Comparison of ENCODE assay signal across 10 cellular contexts in genomic region chr10:78763651-78764395, GRCh38.
DNase-seq lines count a peak whose midpoint lies in the region; ATAC-seq, FAIRE-seq and TF ChIP-seq lines count a peak whose summit lies in the region.
"Had no signal": no experiment of that assay in that cellular context is flagged by ENCODE, and none has a peak within 500 bp of the region (broad histone marks: within the 10 kb centered on the region; RNA-seq: fewer than 3 reads in every experiment).

No MANE protein-coding gene starts in this region.

- in situ Hi-C loops in GM12878 (cut with MboI), result no loop called here

- peaks cover 38% of the 10 kb centered on the region for H3K4me1 Mint-ChIP-seq in CD14-positive monocyte
- H3K4me1 Mint-ChIP-seq: CD8-positive, alpha-beta memory T cell had no signal

- peak; percentile 78 for ATAC-seq in GM21529 (IDR thresholded peaks at IDR 0.05; ENCODE audit: unreplicated experiment)
- ATAC-seq in GM12878, result peak; percentile 61

- H3K27me3 Mint-ChIP-seq in CD14-positive monocyte (ENCODE audit: low read depth in 3 of 3), result peaks cover 2 to 4% (median 2%) of the 10 kb centered on the region in 3 donors

- H3K4me1 ChIP-seq in GM12878 (ENCODE audit: control insufficient read depth, insufficient read depth, low read length) (peaks cover 10% of the 10 kb centered on the region), prostate gland (replicated peaks) (peaks cover 3% of the 10 kb centered on the region)

- H3K9me3 Mint-ChIP-seq in CD14-positive monocyte, result no peaks in the 10 kb centered on the region
- H3K9me3 Mint-ChIP-seq: CD8-positive, alpha-beta memory T cell had no signal

- no peak for TF ChIP-seq RAD21 in GM12878 (IDR thresholded peaks at IDR 0.05; ENCODE audit: insufficient read depth, low read depth, low read length)

- H3K27me3 ChIP-seq in GM12878 (replicated peaks in 1 of 2; ENCODE audit: control insufficient read depth in 2 of 2, insufficient read depth in 2 of 2, low read length in 1 of 2) (no peaks in the 10 kb centered on the region; a peak in 2 of 4 replicates), prostate gland (replicated peaks; ENCODE audit: insufficient read depth) (no peaks in the 10 kb centered on the region)
- H3K27me3 ChIP-seq: cardiac muscle cell had no signal

- 5% methylated on average over 10 of the region's 10 CpGs for WGBS in GM12878 (ENCODE audit: insufficient coverage, insufficient replicate concordance, low lambda C conversion rate, missing lambda C conversion rate)
- WGBS in prostate gland, result 24% methylated on average over 10 of the region's 10 CpGs

- no peak for TF ChIP-seq POLR2A in GM12878 (IDR thresholded peaks at IDR 0.05; ENCODE audit: low read depth, low read length)
- no peak for TF ChIP-seq POLR2A in prostate gland (IDR thresholded peaks at IDR 0.05)

- POLR2A ChIA-PET in GM12878 (lab: Charles Lee), result no interaction called here

- no peak overlapping the region for H3K27ac ChIP-seq in GM12878 (ENCODE audit: control insufficient read depth, insufficient read depth)
- peak overlapping the region; percentile 34 to 46 for H3K27ac ChIP-seq in prostate gland
- H3K27ac ChIP-seq: cardiac muscle cell had no signal

- RAD21 ChIA-PET in GM12878 (lab: Charles Lee; ENCODE audit: unreplicated experiment), result no interaction called here

- H3K79me2 ChIP-seq in GM12878 (ENCODE audit: control insufficient read depth, insufficient read depth, low read length), result no peaks in the 10 kb centered on the region

- FAIRE-seq in GM12878 (lab: Jason Lieb, UNC), result no peak

- no TSS peak for BruUV-seq in GM12878 (replicated peaks; lab: Mats Ljungman, UMichigan)

- intact Hi-C loops in CD14-positive monocyte (cut with micrococcal nuclease), result loop anchor here in 1 of 2 donors (10.0 kb wide), 1 partner anchor 301 kb away; the partner anchor contains the start of gene ZMIZ1
- intact Hi-C loops in GM12878 (cut with micrococcal nuclease; ENCODE audit: unreplicated experiment), result no loop called here
- intact Hi-C loops in prostate gland (cut with DNase I), result no loop called here

- no peaks in the 10 kb centered on the region for H3K9me3 ChIP-seq in GM12878 (replicated peaks; ENCODE audit: control insufficient read depth, insufficient read depth, low read length)
- no peaks in the 10 kb centered on the region for H3K9me3 ChIP-seq in prostate gland

- TF ChIP-seq EP300 in GM12878 (IDR thresholded peaks at IDR 0.05; ENCODE audit: borderline replicate concordance in 1 of 2, control insufficient read depth in 1 of 2, low read depth in 2 of 2, low read length in 2 of 2), result 0 out of 4 replicates have a peak, but pooled peaks of 1 of the 2 experiments have one; percentile 9

- no peaks in the 10 kb centered on the region for H4K20me1 ChIP-seq in GM12878 (ENCODE audit: control insufficient read depth, insufficient read depth)

- H3K27ac Mint-ChIP-seq in CD14-positive monocyte, result peak overlapping the region in 1 of 7 donors; percentile 13
- H3K27ac Mint-ChIP-seq: CD8-positive, alpha-beta memory T cell had no signal

- H3K9ac ChIP-seq in GM12878 (ENCODE audit: control insufficient read depth, insufficient read depth, low read length), result no peak overlapping the region

- H3K36me3 ChIP-seq in GM12878 (ENCODE audit: control insufficient read depth in 2 of 2, insufficient read depth in 2 of 2, low read length in 1 of 2) (no peaks in the 10 kb centered on the region), prostate gland (no peaks in the 10 kb centered on the region)
- H3K36me3 ChIP-seq: cardiac muscle cell had no signal

- H3K4me2 ChIP-seq in GM12878 (ENCODE audit: control insufficient read depth, insufficient read depth), result no peak overlapping the region; the same call in 1 of the 2 replicates

- H3K4me3 ChIP-seq in GM12878 (no peak overlapping the region), prostate gland (no peak overlapping the region)
- H3K4me3 ChIP-seq: cardiac muscle cell had no signal

- CTCF ChIA-PET in GM12878 (lab: Yijun Ruan, JAX), result no interaction called here

- H2AFZ ChIP-seq in GM12878 (ENCODE audit: control insufficient read depth, low read depth, low read length), result no peak overlapping the region

- H3K4me3 Mint-ChIP-seq in CD14-positive monocyte, result no peak overlapping the region
- H3K4me3 Mint-ChIP-seq: CD8-positive, alpha-beta memory T cell had no signal

- SMC1A ChIA-PET in GM12878 (lab: Charles Lee; ENCODE audit: uncharacterized antibody, unreplicated experiment), result no interaction called here

- TF ChIP-seq CTCF in CD14-positive monocyte (IDR thresholded peaks at IDR 0.05) (no peak), GM12878 (IDR thresholded peaks at IDR 0.05 in 2 of 3, conservative IDR thresholded peaks at IDR 0.05 in 1 of 3; ENCODE audit: control insufficient read depth in 2 of 3, extremely low read depth in 1 of 3, insufficient read depth in 1 of 3, low read depth in 3 of 3, low read length in 3 of 3) (no peak), prostate gland (IDR thresholded peaks at IDR 0.05) (no peak)

- DNase-seq in CD14-positive monocyte (ENCODE audit: low spot score) (peak; percentile 25), GM12878 (ENCODE audit: low read depth, low spot score) (no peak), prostate gland (ENCODE audit: low spot score) (no peak), DMS 273 (lab: John Stamatoyannopoulos, UW; ENCODE audit: unreplicated experiment) (no peak), NCI-H1694 (lab: John Stamatoyannopoulos, UW) (no peak), cortex of kidney (lab: John Stamatoyannopoulos, UW) (no peak)
- no peak for DNase-seq in effector CD4-positive, alpha-beta T cell
- DNase-seq: CD8-positive, alpha-beta memory T cell had no signal

- no peaks in the 10 kb centered on the region for H3K36me3 Mint-ChIP-seq in CD14-positive monocyte
- H3K36me3 Mint-ChIP-seq: CD8-positive, alpha-beta memory T cell had no signal

TF ChIP-seq in GM12878, 131 proteins besides CTCF, POLR2A, EP300 and RAD21:
- TF ChIP-seq DPF2 (IDR thresholded peaks at IDR 0.05) (0 out of 2 replicates have a peak, but pooled peaks have one; percentile 39), RELA (IDR thresholded peaks at IDR 0.05; ENCODE audit: borderline replicate concordance, partially characterized antibody) (no peak), RAD51 (IDR thresholded peaks at IDR 0.05) (no peak), PKNOX1 (IDR thresholded peaks at IDR 0.05) (peak; percentile 20; the same call in 1 of the 2 replicates), ATF7 (IDR thresholded peaks at IDR 0.05; ENCODE audit: low read depth) (peak; percentile 80), CREM (IDR thresholded peaks at IDR 0.05; ENCODE audit: low read depth) (0 out of 2 replicates have a peak, but pooled peaks have one; percentile 34), ZNF622 (IDR thresholded peaks at IDR 0.05) (no peak), IRF4 (IDR thresholded peaks at IDR 0.05; ENCODE audit: low read depth, low read length) (0 out of 2 replicates have a peak, but pooled peaks have one; percentile 16), MTA3 (IDR thresholded peaks at IDR 0.05; ENCODE audit: borderline replicate concordance, low read length) (no peak), ATF2 (IDR thresholded peaks at IDR 0.05; ENCODE audit: low read length) (peak; percentile 69), BHLHE40 (IDR thresholded peaks at IDR 0.05; ENCODE audit: borderline replicate concordance in 1 of 2, low read depth in 2 of 2, low read length in 1 of 2) (peak in 1 of 2 experiments; percentile 16; a peak in 1 of 4 replicates), IKZF1 (conservative IDR thresholded peaks at IDR 0.05) (peak; percentile 36; the same call in 1 of the 2 replicates), EGR1 (IDR thresholded peaks at IDR 0.05; ENCODE audit: borderline replicate concordance in 1 of 2, low read depth in 2 of 2, low read length in 2 of 2) (0 out of 3 replicates have a peak, but pooled peaks of 1 of the 2 experiments have one; percentile 15), MEF2A (IDR thresholded peaks at IDR 0.05; ENCODE audit: insufficient read depth, low read depth, low read length) (peak; percentile 78), CREB1 (IDR thresholded peaks at IDR 0.05; ENCODE audit: low read depth) (peak; percentile 66), JUNB (IDR thresholded peaks at IDR 0.05) (peak; percentile 53; the same call in 1 of the 2 replicates)
